In genomic region chr1:181318858-181319235, GRCh38 we compare ENCODE assay signal across 10 cellular contexts.
DNase-seq lines count a peak whose midpoint lies in the region; ATAC-seq, FAIRE-seq and TF ChIP-seq lines count a peak whose summit lies in the region.
"Had no signal": no experiment of that assay in that cellular context is flagged by ENCODE, and none has a peak within 500 bp of the region (broad histone marks: within the 10 kb centered on the region; RNA-seq: fewer than 3 reads in every experiment).

No MANE protein-coding gene starts in this region.

- CTCF ChIA-PET in CD8-positive, alpha-beta T cell (lab: Charles Lee) = interaction anchor here (0.5 to 1.6 kb wide), 2 partner anchors 106 to 108 kb away, joined by 3 read pairs; no protein-coding TSS in a partner anchor

- no peak for TF ChIP-seq CTCF in CD8-positive, alpha-beta T cell (IDR thresholded peaks at IDR 0.05)
- no peak for TF ChIP-seq CTCF in astrocyte (IDR thresholded peaks at IDR 0.05; ENCODE audit: insufficient read depth, low read depth, low read length)
- no peak for TF ChIP-seq CTCF in mesothelial cell of epicardium (IDR thresholded peaks at IDR 0.05; ENCODE audit: unreplicated experiment)

- no peak for FAIRE-seq in astrocyte (lab: Jason Lieb, UNC)
- no peak for FAIRE-seq in GM12891 (lab: Jason Lieb, UNC)

- peak overlapping the region; percentile 46 for H3K4me3 ChIP-seq in CD8-positive, alpha-beta T cell (ENCODE audit: low read depth, low read length)
- H3K4me3 ChIP-seq in NT2/D1 (ENCODE audit: insufficient read length, low read depth) (peak overlapping the region; percentile 55), astrocyte (ENCODE audit: insufficient read depth, low read depth, low read length) (no peak overlapping the region)
- H3K4me3 ChIP-seq: vagina had no signal

- POLR2A ChIA-PET in CD8-positive, alpha-beta T cell (lab: Charles Lee) = interaction anchor here (0.6 kb wide), 1 partner anchor 59 kb away, joined by 3 read pairs; no protein-coding TSS in a partner anchor

- peaks cover 23% of the 10 kb centered on the region for H3K27me3 ChIP-seq in CD8-positive, alpha-beta T cell (ENCODE audit: insufficient read depth, low read length)
- H3K27me3 ChIP-seq in NT2/D1 (ENCODE audit: insufficient read depth, insufficient read length) = peaks cover 87% of the 10 kb centered on the region
- peaks cover 46% of the 10 kb centered on the region for H3K27me3 ChIP-seq in astrocyte (ENCODE audit: insufficient read depth, low read length)

- no peak for ATAC-seq in CD8-positive, alpha-beta T cell
- ATAC-seq: left colon had no signal

- DNase-seq in CD8-positive, alpha-beta T cell = peak in 2 of 7 experiments; percentile 13 to 17
- no peak for DNase-seq in NT2/D1 (ENCODE audit: low read depth, low spot score)
- no peak for DNase-seq in astrocyte (ENCODE audit: low read depth)
- DNase-seq in mesothelial cell of epicardium (ENCODE audit: low spot score in 2 of 2, unreplicated experiment in 2 of 2) = no peak
- DNase-seq in activated T-helper 2 cell treated with anti-CD3 and anti-CD28 coated beads, Interferon-gamma antibody, Interleukin-2, Interleukin-4, amounts not matched to agents 10 μg/mL and 5 μg/mL and 100 μg/mL, durations not matched to agents 14 hours and 24 hours and 36 hours (ENCODE audit: low spot score) = no peak
- no peak for DNase-seq in iPS-NIHi7 (ENCODE audit: extremely low spot score)
- no peak for DNase-seq in GM12891 (ENCODE audit: insufficient read length, low spot score)
- no peak for DNase-seq in OCI-M1 (lab: John Stamatoyannopoulos, UW)
- DNase-seq: left colon had no signal

- H3K79me2 ChIP-seq in astrocyte (ENCODE audit: insufficient read depth, low read length) = no peaks in the 10 kb centered on the region

- no peaks in the 10 kb centered on the region for H3K36me3 ChIP-seq in CD8-positive, alpha-beta T cell (ENCODE audit: insufficient read depth, low read length)
- H3K36me3 ChIP-seq in NT2/D1 (ENCODE audit: insufficient read depth, insufficient read length, low read length) = no peaks in the 10 kb centered on the region
- H3K36me3 ChIP-seq in astrocyte (ENCODE audit: insufficient read depth, low read length) = no peaks in the 10 kb centered on the region
- H3K36me3 ChIP-seq: vagina had no signal

- no peaks in the 10 kb centered on the region for H4K20me1 ChIP-seq in astrocyte (ENCODE audit: insufficient read depth, low read length)

- H3K4me1 Mint-ChIP-seq in CD8-positive, alpha-beta T cell (ENCODE audit: low read depth) = peaks cover 24% of the 10 kb centered on the region
- H3K4me1 Mint-ChIP-seq in astrocyte (ENCODE audit: low read depth, unreplicated experiment) (peaks cover 13% of the 10 kb centered on the region), mesothelial cell of epicardium (peaks cover 11% of the 10 kb centered on the region)
- H3K4me1 Mint-ChIP-seq in activated T-helper 2 cell treated with anti-CD3 and anti-CD28 coated beads, Interferon-gamma antibody, Interleukin-2, Interleukin-4, amounts not matched to agents 10 μg/mL and 5 μg/mL and 100 μg/mL, durations not matched to agents 14 hours and 24 hours and 36 hours (ENCODE audit: low read depth) = peaks cover 9% of the 10 kb centered on the region

- intact Hi-C loops in CD8-positive, alpha-beta T cell (cut with DNase I, micrococcal nuclease) = loop anchor here (1.0 to 5.0 kb wide), 3 partner anchors 21 to 104 kb away; no protein-coding TSS in a partner anchor
- intact Hi-C loops in activated T-helper 2 cell treated with anti-CD3 and anti-CD28 coated beads, Interferon-gamma antibody, Interleukin-2, Interleukin-4, amounts not matched to agents 10 μg/mL and 5 μg/mL and 100 μg/mL, durations not matched to agents 14 hours and 24 hours and 36 hours (cut with micrococcal nuclease) = loop anchor here (5.0 kb wide), 1 partner anchor 108 kb away; no protein-coding TSS in a partner anchor

- no peaks in the 10 kb centered on the region for H3K9me3 Mint-ChIP-seq in CD8-positive, alpha-beta T cell
- H3K9me3 Mint-ChIP-seq in astrocyte (ENCODE audit: unreplicated experiment) = peaks cover 1% of the 10 kb centered on the region
- H3K9me3 Mint-ChIP-seq in mesothelial cell of epicardium = no peaks in the 10 kb centered on the region
- no peaks in the 10 kb centered on the region for H3K9me3 Mint-ChIP-seq in activated T-helper 2 cell treated with anti-CD3 and anti-CD28 coated beads, Interferon-gamma antibody, Interleukin-2, Interleukin-4, amounts not matched to agents 10 μg/mL and 5 μg/mL and 100 μg/mL, durations not matched to agents 14 hours and 24 hours and 36 hours

- no peak overlapping the region for H2AFZ ChIP-seq in astrocyte (ENCODE audit: low read depth, low read length)

- H3K9me3 ChIP-seq in CD8-positive, alpha-beta T cell (ENCODE audit: low read length) = no peaks in the 10 kb centered on the region
- H3K9me3 ChIP-seq in NT2/D1 (ENCODE audit: insufficient read depth, low read length) = no peaks in the 10 kb centered on the region
- H3K9me3 ChIP-seq in astrocyte (ENCODE audit: insufficient read depth, low read depth, low read length) = no peaks in the 10 kb centered on the region
- H3K9me3 ChIP-seq: vagina had no signal

- no peak overlapping the region for H3K27ac Mint-ChIP-seq in CD8-positive, alpha-beta T cell
- H3K27ac Mint-ChIP-seq in astrocyte (ENCODE audit: unreplicated experiment) = no peak overlapping the region
- no peak overlapping the region for H3K27ac Mint-ChIP-seq in mesothelial cell of epicardium
- no peak overlapping the region for H3K27ac Mint-ChIP-seq in activated T-helper 2 cell treated with anti-CD3 and anti-CD28 coated beads, Interferon-gamma antibody, Interleukin-2, Interleukin-4, amounts not matched to agents 10 μg/mL and 5 μg/mL and 100 μg/mL, durations not matched to agents 14 hours and 24 hours and 36 hours

- no peak overlapping the region for H3K27ac ChIP-seq in CD8-positive, alpha-beta T cell (ENCODE audit: low read depth, low read length)
- H3K27ac ChIP-seq in astrocyte (ENCODE audit: low read depth, low read length) = no peak overlapping the region
- H3K27ac ChIP-seq: vagina had no signal

- H3K9ac ChIP-seq in NT2/D1 (ENCODE audit: insufficient read length, low read depth) (peak overlapping the region; percentile 61), astrocyte (ENCODE audit: low read length) (no peak overlapping the region)

- peaks cover 19% of the 10 kb centered on the region for H3K4me1 ChIP-seq in CD8-positive, alpha-beta T cell (ENCODE audit: insufficient read depth, low read length)
- H3K4me1 ChIP-seq in NT2/D1 (ENCODE audit: insufficient read depth, insufficient read length) = no peaks in the 10 kb centered on the region
- no peaks in the 10 kb centered on the region for H3K4me1 ChIP-seq in astrocyte (ENCODE audit: insufficient read depth, low read length)

- peak overlapping the region; percentile 80 for H3K4me3 Mint-ChIP-seq in CD8-positive, alpha-beta T cell
- H3K4me3 Mint-ChIP-seq in astrocyte (ENCODE audit: unreplicated experiment) (peak overlapping the region; percentile 58), mesothelial cell of epicardium (peak overlapping the region; percentile 34)
- no peak overlapping the region for H3K4me3 Mint-ChIP-seq in activated T-helper 2 cell treated with anti-CD3 and anti-CD28 coated beads, Interferon-gamma antibody, Interleukin-2, Interleukin-4, amounts not matched to agents 10 μg/mL and 5 μg/mL and 100 μg/mL, durations not matched to agents 14 hours and 24 hours and 36 hours (ENCODE audit: low read depth)

- no peak overlapping the region for H3K4me2 ChIP-seq in astrocyte (ENCODE audit: low read length)

- no peak for TF ChIP-seq POLR2A in GM12891 (IDR thresholded peaks at IDR 0.05; ENCODE audit: low read depth, low read length)

- peaks cover 57% of the 10 kb centered on the region for H3K27me3 Mint-ChIP-seq in CD8-positive, alpha-beta T cell (ENCODE audit: low read depth)
- peaks cover 85% of the 10 kb centered on the region for H3K27me3 Mint-ChIP-seq in astrocyte (ENCODE audit: low read depth, unreplicated experiment)
- peaks cover 99% of the 10 kb centered on the region for H3K27me3 Mint-ChIP-seq in mesothelial cell of epicardium (ENCODE audit: low read depth)
- peaks cover 72% of the 10 kb centered on the region for H3K27me3 Mint-ChIP-seq in activated T-helper 2 cell treated with anti-CD3 and anti-CD28 coated beads, Interferon-gamma antibody, Interleukin-2, Interleukin-4, amounts not matched to agents 10 μg/mL and 5 μg/mL and 100 μg/mL, durations not matched to agents 14 hours and 24 hours and 36 hours (ENCODE audit: low read depth)

- H3K36me3 Mint-ChIP-seq in CD8-positive, alpha-beta T cell = no peaks in the 10 kb centered on the region
- H3K36me3 Mint-ChIP-seq in astrocyte (ENCODE audit: low read depth, unreplicated experiment) (no peaks in the 10 kb centered on the region), mesothelial cell of epicardium (no peaks in the 10 kb centered on the region)
- H3K36me3 Mint-ChIP-seq in activated T-helper 2 cell treated with anti-CD3 and anti-CD28 coated beads, Interferon-gamma antibody, Interleukin-2, Interleukin-4, amounts not matched to agents 10 μg/mL and 5 μg/mL and 100 μg/mL, durations not matched to agents 14 hours and 24 hours and 36 hours (ENCODE audit: low read depth) = no peaks in the 10 kb centered on the region

TF ChIP-seq in GM12891, 5 proteins besides CTCF, POLR2A, EP300 and RAD21:
- TF ChIP-seq POU2F2 (IDR thresholded peaks at IDR 0.05; ENCODE audit: low read depth, low read length) = no peak
- TF ChIP-seq PAX5 (IDR thresholded peaks at IDR 0.05; ENCODE audit: insufficient read depth, low read length, severe bottlenecking) = no peak
- no peak for TF ChIP-seq SPI1 (IDR thresholded peaks at IDR 0.05; ENCODE audit: low read depth, low read length)
- TF ChIP-seq POLR2AphosphoS5 (IDR thresholded peaks at IDR 0.05; ENCODE audit: low read depth, low read length) = no peak
- TF ChIP-seq TAF1 (IDR thresholded peaks at IDR 0.05; ENCODE audit: low read depth, low read length) = no peak
TF ChIP-seq in GM12891: peak in this region for 0.
